8 cellular contexts compared by ENCODE assay signal in genomic region chr3:27633224-27633545, GRCh38.
DNase-seq lines count a peak whose midpoint lies in the region; ATAC-seq and TF ChIP-seq lines count a peak whose summit lies in the region.

No MANE protein-coding gene starts in this region.

- H3K27me3 Mint-ChIP-seq in CD4-positive, alpha-beta T cell, result no peaks in the 10 kb centered on the region
- H3K27me3 Mint-ChIP-seq in WTC11 (ENCODE audit: low read depth) (peaks cover 21% of the 10 kb centered on the region), glutamatergic neuron (ENCODE audit: unreplicated experiment) (peaks cover 3% of the 10 kb centered on the region)

- TF ChIP-seq CTCF in CD4-positive, alpha-beta T cell (IDR thresholded peaks at IDR 0.05), result no peak
- TF ChIP-seq CTCF in WTC11 (IDR thresholded peaks at IDR 0.05) (no peak), glutamatergic neuron (IDR thresholded peaks at IDR 0.05; ENCODE audit: partially characterized antibody, unreplicated experiment) (no peak), retinal pigment epithelial cell (conservative IDR thresholded peaks at IDR 0.05; ENCODE audit: low read depth, low read length) (no peak)

- ATAC-seq in CD4-positive, alpha-beta T cell (ENCODE audit: poor library complexity), result peak; percentile 55
- ATAC-seq in GM21360 (IDR thresholded peaks at IDR 0.05; ENCODE audit: unreplicated experiment) (peak; percentile 25), HG03571 (IDR thresholded peaks at IDR 0.05; ENCODE audit: unreplicated experiment) (peak; percentile 39), WTC11 (peak; percentile 40), HG03469 (IDR thresholded peaks at IDR 0.05; ENCODE audit: unreplicated experiment) (no peak)

- H3K27ac ChIP-seq in CD4-positive, alpha-beta T cell (ENCODE audit: low read depth, low read length), result no peak overlapping the region

- intact Hi-C loops in CD4-positive, alpha-beta T cell (cut with DNase I, micrococcal nuclease), result loop anchor here in 1 of 2 experiments (10.0 kb wide), 1 partner anchor 148 kb away; the partner anchor contains the start of gene SLC4A7

- CTCF ChIA-PET in CD4-positive, alpha-beta T cell (lab: Charles Lee), result interaction anchor here (0.6 to 0.7 kb wide), 2 partner anchors 14 to 99 kb away, joined by 3 read pairs; no protein-coding TSS in a partner anchor
- CTCF ChIA-PET in WTC11 (lab: Charles Lee), result interaction anchor here (0.8 to 2.0 kb wide), 6 partner anchors 10 to 99 kb away, joined by 3 to 12 read pairs (median 4); no protein-coding TSS in a partner anchor

- peak overlapping the region; percentile 61 for H3K4me3 ChIP-seq in retinal pigment epithelial cell (ENCODE audit: low read length)

- no peaks in the 10 kb centered on the region for H3K27me3 ChIP-seq in CD4-positive, alpha-beta T cell (ENCODE audit: control insufficient read depth, insufficient read depth, low read length)

- peak in 2 of 10 experiments; percentile 2 to 17 for DNase-seq in CD4-positive, alpha-beta T cell
- DNase-seq in WTC11 (ENCODE audit: low spot score) (no peak), glutamatergic neuron (no peak), retinal pigment epithelial cell (ENCODE audit: low read depth) (peak; percentile 2), D341Med (ENCODE audit: low spot score) (no peak)

- H3K36me3 Mint-ChIP-seq in CD4-positive, alpha-beta T cell (ENCODE audit: low read depth), result no peaks in the 10 kb centered on the region
- H3K36me3 Mint-ChIP-seq in WTC11, result no peaks in the 10 kb centered on the region
- no peaks in the 10 kb centered on the region for H3K36me3 Mint-ChIP-seq in glutamatergic neuron (ENCODE audit: unreplicated experiment)

- H3K27ac Mint-ChIP-seq in CD4-positive, alpha-beta T cell, result peak overlapping the region; percentile 78
- H3K27ac Mint-ChIP-seq in WTC11 (peak overlapping the region; percentile 41; the same call in 1 of the 2 replicates), glutamatergic neuron (ENCODE audit: unreplicated experiment) (peak overlapping the region; percentile 13)

- POLR2A ChIA-PET in CD4-positive, alpha-beta T cell (lab: Charles Lee), result interaction anchor here (0.6 to 2.0 kb wide), 7 partner anchors 11 to 716 kb away, joined by 3 to 10 read pairs (median 4); partner anchors contain the start of genes AZI2 and ZCWPW2
- POLR2A ChIA-PET in WTC11 (lab: Charles Lee), result interaction anchor here (1.1 to 1.4 kb wide), 3 partner anchors 48 to 149 kb away, joined by 3 to 5 read pairs (median 4); partner anchors contain the start of gene SLC4A7

- H3K4me1 Mint-ChIP-seq in CD4-positive, alpha-beta T cell (ENCODE audit: low read depth), result peaks cover 30% of the 10 kb centered on the region
- peaks cover 19% of the 10 kb centered on the region for H3K4me1 Mint-ChIP-seq in WTC11
- peaks cover 5% of the 10 kb centered on the region for H3K4me1 Mint-ChIP-seq in glutamatergic neuron (ENCODE audit: low read depth, unreplicated experiment)

- H3K9me3 ChIP-seq in CD4-positive, alpha-beta T cell (ENCODE audit: control insufficient read depth, low read length), result no peaks in the 10 kb centered on the region

- no peaks in the 10 kb centered on the region for H3K9me3 Mint-ChIP-seq in CD4-positive, alpha-beta T cell
- H3K9me3 Mint-ChIP-seq in WTC11 (no peaks in the 10 kb centered on the region), glutamatergic neuron (ENCODE audit: unreplicated experiment) (peaks cover 4% of the 10 kb centered on the region)

- peak overlapping the region; percentile 89 for H3K4me3 Mint-ChIP-seq in CD4-positive, alpha-beta T cell
- peak overlapping the region; percentile 66 for H3K4me3 Mint-ChIP-seq in WTC11
- H3K4me3 Mint-ChIP-seq in glutamatergic neuron (ENCODE audit: unreplicated experiment), result peak overlapping the region; percentile 86

TF ChIP-seq in WTC11, 78 proteins besides CTCF, POLR2A, EP300 and RAD21:
- no peak for TF ChIP-seq NFATC4 (CRISPR knock-in tag; IDR thresholded peaks at IDR 0.05)
- no peak for TF ChIP-seq ZNF317 (CRISPR knock-in tag; IDR thresholded peaks at IDR 0.05; ENCODE audit: borderline replicate concordance, low read depth)
- TF ChIP-seq, protein P1, sequence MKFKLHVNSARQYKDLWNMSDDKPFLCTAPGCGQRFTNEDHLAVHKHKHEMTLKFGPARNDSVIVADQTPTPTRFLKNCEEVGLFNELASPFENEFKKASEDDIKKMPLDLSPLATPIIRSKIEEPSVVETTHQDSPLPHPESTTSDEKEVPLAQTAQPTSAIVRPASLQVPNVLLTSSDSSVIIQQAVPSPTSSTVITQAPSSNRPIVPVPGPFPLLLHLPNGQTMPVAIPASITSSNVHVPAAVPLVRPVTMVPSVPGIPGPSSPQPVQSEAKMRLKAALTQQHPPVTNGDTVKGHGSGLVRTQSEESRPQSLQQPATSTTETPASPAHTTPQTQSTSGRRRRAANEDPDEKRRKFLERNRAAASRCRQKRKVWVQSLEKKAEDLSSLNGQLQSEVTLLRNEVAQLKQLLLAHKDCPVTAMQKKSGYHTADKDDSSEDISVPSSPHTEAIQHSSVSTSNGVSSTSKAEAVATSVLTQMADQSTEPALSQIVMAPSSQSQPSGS (CRISPR knock-in tag; IDR thresholded peaks at IDR 0.05; ENCODE audit: borderline replicate concordance, low read depth), result no peak
- TF ChIP-seq ZNF263 (CRISPR knock-in tag; IDR thresholded peaks at IDR 0.05; ENCODE audit: low read depth), result no peak
- TF ChIP-seq, protein P2, sequence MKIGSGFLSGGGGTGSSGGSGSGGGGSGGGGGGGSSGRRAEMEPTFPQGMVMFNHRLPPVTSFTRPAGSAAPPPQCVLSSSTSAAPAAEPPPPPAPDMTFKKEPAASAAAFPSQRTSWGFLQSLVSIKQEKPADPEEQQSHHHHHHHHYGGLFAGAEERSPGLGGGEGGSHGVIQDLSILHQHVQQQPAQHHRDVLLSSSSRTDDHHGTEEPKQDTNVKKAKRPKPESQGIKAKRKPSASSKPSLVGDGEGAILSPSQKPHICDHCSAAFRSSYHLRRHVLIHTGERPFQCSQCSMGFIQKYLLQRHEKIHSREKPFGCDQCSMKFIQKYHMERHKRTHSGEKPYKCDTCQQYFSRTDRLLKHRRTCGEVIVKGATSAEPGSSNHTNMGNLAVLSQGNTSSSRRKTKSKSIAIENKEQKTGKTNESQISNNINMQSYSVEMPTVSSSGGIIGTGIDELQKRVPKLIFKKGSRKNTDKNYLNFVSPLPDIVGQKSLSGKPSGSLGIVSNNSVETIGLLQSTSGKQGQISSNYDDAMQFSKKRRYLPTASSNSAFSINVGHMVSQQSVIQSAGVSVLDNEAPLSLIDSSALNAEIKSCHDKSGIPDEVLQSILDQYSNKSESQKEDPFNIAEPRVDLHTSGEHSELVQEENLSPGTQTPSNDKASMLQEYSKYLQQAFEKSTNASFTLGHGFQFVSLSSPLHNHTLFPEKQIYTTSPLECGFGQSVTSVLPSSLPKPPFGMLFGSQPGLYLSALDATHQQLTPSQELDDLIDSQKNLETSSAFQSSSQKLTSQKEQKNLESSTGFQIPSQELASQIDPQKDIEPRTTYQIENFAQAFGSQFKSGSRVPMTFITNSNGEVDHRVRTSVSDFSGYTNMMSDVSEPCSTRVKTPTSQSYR (CRISPR knock-in tag; IDR thresholded peaks at IDR 0.05), result no peak
- no peak for TF ChIP-seq CREM (CRISPR knock-in tag; IDR thresholded peaks at IDR 0.05)
- TF ChIP-seq ZNF219 (CRISPR knock-in tag; IDR thresholded peaks at IDR 0.05; ENCODE audit: borderline replicate concordance), result no peak
- TF ChIP-seq GABPB1 (CRISPR knock-in tag; IDR thresholded peaks at IDR 0.05), result no peak
- TF ChIP-seq TEAD1 (CRISPR knock-in tag; IDR thresholded peaks at IDR 0.05), result no peak
- TF ChIP-seq, protein P3, sequence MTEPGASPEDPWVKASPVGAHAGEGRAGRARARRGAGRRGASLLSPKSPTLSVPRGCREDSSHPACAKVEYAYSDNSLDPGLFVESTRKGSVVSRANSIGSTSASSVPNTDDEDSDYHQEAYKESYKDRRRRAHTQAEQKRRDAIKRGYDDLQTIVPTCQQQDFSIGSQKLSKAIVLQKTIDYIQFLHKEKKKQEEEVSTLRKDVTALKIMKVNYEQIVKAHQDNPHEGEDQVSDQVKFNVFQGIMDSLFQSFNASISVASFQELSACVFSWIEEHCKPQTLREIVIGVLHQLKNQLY (CRISPR knock-in tag; IDR thresholded peaks at IDR 0.05), result no peak
- TF ChIP-seq E2F5 (CRISPR knock-in tag; IDR thresholded peaks at IDR 0.05), result no peak; the same call in 1 of the 2 replicates
- no peak for TF ChIP-seq TP53 (CRISPR knock-in tag; IDR thresholded peaks at IDR 0.05)
- no peak for TF ChIP-seq FOXJ3 (CRISPR knock-in tag; IDR thresholded peaks at IDR 0.05; ENCODE audit: borderline replicate concordance)

Comparison
In these comparisons a context has a peak if more than half of its experiments do, and no peak if none do; other contexts are left out.
1. H3K27ac Mint-ChIP-seq: peak in every context shown above with its lines; median percentile 78 in CD4-positive, alpha-beta T cell; 41 in WTC11; 13 in glutamatergic neuron.